27 cellular contexts compared by ENCODE assay signal in the genomic region with DNA sequence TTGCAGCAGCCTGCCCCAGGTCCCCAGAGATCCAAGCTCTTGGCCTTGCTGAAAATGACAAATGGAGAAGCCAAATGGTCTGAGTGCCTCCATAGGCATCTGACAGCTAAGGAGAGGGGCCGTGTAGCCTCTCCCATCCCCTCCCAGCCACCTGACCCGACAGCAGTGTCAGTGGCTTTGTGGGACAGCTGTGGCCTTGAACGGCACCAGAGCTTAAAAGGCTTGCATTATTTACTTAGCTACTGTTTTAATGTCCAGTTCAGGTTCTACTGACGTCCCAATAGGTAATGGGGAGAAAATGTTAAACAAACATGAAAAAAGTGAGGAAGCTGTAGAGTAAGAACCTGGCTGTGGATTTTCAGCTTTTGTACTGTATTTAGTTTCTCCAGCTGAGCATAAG.
"Had no signal": no experiment of that assay in that cellular context is flagged by ENCODE, and none has a peak within 500 bp of the region (broad histone marks: within the 10 kb centered on the region; RNA-seq: fewer than 3 reads in every experiment).

No MANE protein-coding gene starts in this region.

- H3K4me3 ChIP-seq: colonic mucosa, esophagus squamous epithelium, hepatocyte, skin epidermis had no signal

- H3K9me3 ChIP-seq: colonic mucosa, esophagus squamous epithelium had no signal

- H3K4me3 Mint-ChIP-seq: activated naive CD8-positive, alpha-beta T cell; naive thymus-derived CD4-positive, alpha-beta T cell; neural crest cell; stimulated activated effector memory CD8-positive, alpha-beta T cell treated with anti-CD3 and anti-CD28 coated beads, Interleukin-12 subunit alpha, Interleukin-12 subunit beta, amount 100 ng/mL, for 72 hours; stimulated activated naive CD8-positive, alpha-beta T cell treated with anti-CD3 and anti-CD28 coated beads, Interleukin-15, amount 100 ng/mL, for 72 hours; T-cell; T-helper 2 cell treated with Interferon-gamma antibody and Interleukin-4, amounts not matched to agents 5 μg/mL and 100 μg/mL, for 36 hours had no signal

- H3K27me3 ChIP-seq: colonic mucosa, esophagus squamous epithelium, hepatocyte had no signal

- DNase-seq: activated CD4-positive, alpha-beta T cell treated with anti-CD3 and anti-CD28 coated beads for 4 hours; activated CD4-positive, alpha-beta T cell treated with anti-CD3 and anti-CD28 coated beads, Interleukin-2, amount 50 U/mL, for 4 hours; activated effector memory CD4-positive, alpha-beta T cell treated with Interleukin-2 at 50 U/mL for 16 hours; activated naive CD4-positive, alpha-beta T cell treated with Interleukin-2 at 50 U/mL for 16 hours; activated T-cell treated with anti-CD3 and anti-CD28 coated beads for 4 hours; anterior cingulate cortex; cerebellar nuclear complex; colonic mucosa; effector CD8-positive, alpha-beta T cell; esophagus squamous epithelium; islet precursor cell; left ventricle myocardium superior; naive thymus-derived CD4-positive, alpha-beta T cell; occipital lobe; right cardiac atrium; stimulated activated CD4-positive, alpha-beta T cell treated with anti-CD3 and anti-CD28 coated beads, Interleukin-12 subunit alpha, Interleukin-12 subunit beta, amount 100 ng/mL, for 4 hours; stimulated activated CD4-positive, alpha-beta T cell treated with anti-CD3 and anti-CD28 coated beads, Interleukin-4, amount 100 ng/mL, for 1 hour; stimulated activated naive CD8-positive, alpha-beta T cell treated with anti-CD3 and anti-CD28 coated beads, Interleukin-15, amount 100 ng/mL, for 72 hours; substantia nigra; T-cell had no signal

- H3K27ac Mint-ChIP-seq: activated naive CD8-positive, alpha-beta T cell; naive thymus-derived CD4-positive, alpha-beta T cell; stimulated activated effector memory CD8-positive, alpha-beta T cell treated with anti-CD3 and anti-CD28 coated beads, Interleukin-12 subunit alpha, Interleukin-12 subunit beta, amount 100 ng/mL, for 72 hours; T-cell; T-helper 2 cell treated with Interferon-gamma antibody and Interleukin-4, amounts not matched to agents 5 μg/mL and 100 μg/mL, for 36 hours had no signal

- H3K27me3 Mint-ChIP-seq: activated naive CD8-positive, alpha-beta T cell; stimulated activated naive CD8-positive, alpha-beta T cell treated with anti-CD3 and anti-CD28 coated beads, Interleukin-15, amount 100 ng/mL, for 72 hours had no signal

- H3K27ac ChIP-seq: colonic mucosa, epithelial cell of prostate, esophagus squamous epithelium, hepatocyte, skin epidermis had no signal

- H3K4me1 ChIP-seq: colonic mucosa had no signal

- ATAC-seq: left ventricle myocardium superior; naive thymus-derived CD4-positive, alpha-beta T cell; right cardiac atrium; stimulated activated effector memory CD8-positive, alpha-beta T cell treated with anti-CD3 and anti-CD28 coated beads, Interleukin-12 subunit alpha, Interleukin-12 subunit beta, amount 100 ng/mL, for 72 hours; stimulated activated naive CD8-positive, alpha-beta T cell treated with anti-CD3 and anti-CD28 coated beads, Interleukin-15, amount 100 ng/mL, for 72 hours; T-cell had no signal

- H3K36me3 ChIP-seq: colonic mucosa, esophagus squamous epithelium had no signal

- H3K36me3 Mint-ChIP-seq: activated naive CD8-positive, alpha-beta T cell; T-cell had no signal
